Comparison of ENCODE assay signal across 1 cellular context in genomic region chr1:154839691-154840090, GRCh38.
TF ChIP-seq lines count a peak whose summit lies in the region.

No MANE protein-coding gene starts in this region.

TF ChIP-seq in SK-N-SH, 30 proteins besides CTCF, POLR2A, EP300 and RAD21 (continued from another document):
- no peak for TF ChIP-seq NFIC (IDR thresholded peaks at IDR 0.05; ENCODE audit: borderline replicate concordance)
- no peak for TF ChIP-seq GABPA (IDR thresholded peaks at IDR 0.05; ENCODE audit: low read depth)
- TF ChIP-seq RCOR1 (IDR thresholded peaks at IDR 0.05; ENCODE audit: low read length), result no peak
- TF ChIP-seq NRF1 (IDR thresholded peaks at IDR 0.05; ENCODE audit: low read depth, low read length), result no peak
TF ChIP-seq in SK-N-SH: peak in this region for 0.
